ENCODE assay signal across 9 cellular contexts in the genomic region with DNA sequence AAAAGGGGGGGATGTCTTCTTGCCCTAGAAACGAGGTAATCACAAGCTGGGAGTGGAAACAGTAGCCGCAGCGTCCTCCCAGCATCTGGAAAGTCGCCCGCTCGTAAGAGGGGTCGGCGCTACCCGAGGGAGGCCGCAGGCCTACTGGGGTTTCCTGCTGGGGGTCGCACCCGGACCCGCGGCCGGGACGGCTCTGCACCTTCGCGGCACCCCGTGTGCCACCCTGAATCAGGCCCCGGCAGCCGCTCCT.
DNase-seq lines count a peak whose midpoint lies in the region; ATAC-seq, FAIRE-seq and TF ChIP-seq lines count a peak whose summit lies in the region.
"Had no signal": no experiment of that assay in that cellular context is flagged by ENCODE, and none has a peak within 500 bp of the region (broad histone marks: within the 10 kb centered on the region; RNA-seq: fewer than 3 reads in every experiment).

No MANE protein-coding gene starts in this region.

- no peak for FAIRE-seq in D721Med (lab: Jason Lieb, UNC)
- FAIRE-seq: A204.1 had no signal

- H3K4me1 ChIP-seq in RWPE2 (ENCODE audit: insufficient read depth, poor library complexity, severe bottlenecking) (peaks cover 42% of the 10 kb centered on the region), rectal smooth muscle tissue (ENCODE audit: control insufficient read depth, insufficient read depth, low read length) (peaks cover 20% of the 10 kb centered on the region)

- TF ChIP-seq CTCF in RWPE2 (IDR thresholded peaks at IDR 0.05; ENCODE audit: poor library complexity, severe bottlenecking) (no peak), fibroblast of mammary gland (conservative IDR thresholded peaks at IDR 0.05; ENCODE audit: control insufficient read depth, insufficient read depth, low read depth, low read length) (no peak), D721Med (IDR thresholded peaks at IDR 0.05; ENCODE audit: insufficient read depth, missing control alignments) (no peak)

- DNase-seq in DMS 273 (lab: John Stamatoyannopoulos, UW; ENCODE audit: unreplicated experiment) = peak; percentile 73
- no peak for DNase-seq in DMS 273 treated with DMSO at 0.1 percent for 48 hours (lab: John Stamatoyannopoulos, UW)
- DNase-seq in RWPE2 (ENCODE audit: low spot score) = no peak
- no peak for DNase-seq in fibroblast of mammary gland (ENCODE audit: low read depth)
- no peak for DNase-seq in D721Med (ENCODE audit: insufficient read length, low spot score)
- no peak for DNase-seq in stimulated activated CD4-positive, alpha-beta T cell treated with anti-CD3 and anti-CD28 coated beads, Interleukin-4, amount 100 ng/mL, for 1 hour
- DNase-seq in cerebellar nuclear complex (lab: John Stamatoyannopoulos, UW) = no peak

- no peaks in the 10 kb centered on the region for H3K9me3 ChIP-seq in RWPE2 (ENCODE audit: severe bottlenecking)

- H3K4me3 ChIP-seq in RWPE2 (ENCODE audit: severe bottlenecking) = peak overlapping the region; percentile 81
- peak overlapping the region; percentile 83 for H3K4me3 ChIP-seq in fibroblast of mammary gland (ENCODE audit: control insufficient read depth, low read depth, low read length)
- peak overlapping the region; percentile 97 for H3K4me3 ChIP-seq in rectal smooth muscle tissue (ENCODE audit: low read length)

- peak overlapping the region; percentile 100 for H3K9ac ChIP-seq in rectal smooth muscle tissue (ENCODE audit: low read length)

- ATAC-seq in RWPE2 (ENCODE audit: low read depth) = no peak

- H3K36me3 ChIP-seq in RWPE2 (ENCODE audit: low read depth) = peaks cover 15% of the 10 kb centered on the region
- H3K36me3 ChIP-seq in rectal smooth muscle tissue (ENCODE audit: control insufficient read depth, insufficient read depth, low read length) = no peaks in the 10 kb centered on the region

- H3K27me3 ChIP-seq in RWPE2 (ENCODE audit: insufficient read depth, poor library complexity, severe bottlenecking) (no peaks in the 10 kb centered on the region), rectal smooth muscle tissue (ENCODE audit: control insufficient read depth, insufficient read depth, low read length) (no peaks in the 10 kb centered on the region)

- H3K27ac ChIP-seq in RWPE2 (ENCODE audit: poor library complexity, severe bottlenecking) (peak overlapping the region; percentile 97), rectal smooth muscle tissue (ENCODE audit: low read depth, low read length) (peak overlapping the region; percentile 99)
